9 cellular contexts compared by ENCODE assay signal in genomic region chr17:4900231-4901107, GRCh38. TPM values are rescaled to one million over a fixed set of nuclear protein-coding genes. Genes with fewer than 3 reads are reported as not detected.
DNase-seq lines count a peak whose midpoint lies in the region; ATAC-seq and TF ChIP-seq lines count a peak whose summit lies in the region.
"Had no signal": no experiment of that assay in that cellular context is flagged by ENCODE, and none has a peak within 500 bp of the region (broad histone marks: within the 10 kb centered on the region; RNA-seq: fewer than 3 reads in every experiment).

No MANE protein-coding gene starts in this region.

- peak in 1 of 2 donors; percentile 6 for ATAC-seq in activated naive CD4-positive, alpha-beta T cell treated with anti-CD3 and anti-CD28 coated beads, Interleukin-2, amount 50 U/mL, for 72 hours
- no peak for ATAC-seq in GM21390 (IDR thresholded peaks at IDR 0.05; ENCODE audit: unreplicated experiment)
- ATAC-seq in GM21515 (IDR thresholded peaks at IDR 0.05; ENCODE audit: unreplicated experiment), result no peak
- no peak for ATAC-seq in GM19467 (IDR thresholded peaks at IDR 0.05; ENCODE audit: unreplicated experiment)

- H3K36me3 Mint-ChIP-seq in activated naive CD4-positive, alpha-beta T cell treated with anti-CD3 and anti-CD28 coated beads, Interleukin-2, amount 50 U/mL, for 72 hours, result no peaks in the 10 kb centered on the region

- no peaks in the 10 kb centered on the region for H3K27me3 ChIP-seq in OCI-LY1 (ENCODE audit: insufficient read depth, low read length)

- no peak overlapping the region; the same call in 1 of the 2 replicates for H2AFZ ChIP-seq in OCI-LY1 (ENCODE audit: low read length)

- H3K36me3 ChIP-seq in OCI-LY1 (ENCODE audit: insufficient read depth, low read length), result peaks cover 14% of the 10 kb centered on the region

- H3K27ac ChIP-seq in OCI-LY1 (ENCODE audit: low read depth, low read length, poor library complexity, severe bottlenecking), result no peak overlapping the region

- H3K9ac ChIP-seq in OCI-LY1 (ENCODE audit: low read length), result peak overlapping the region; percentile 35; the same call in 1 of the 2 replicates

- H3K4me1 ChIP-seq in OCI-LY1 (ENCODE audit: insufficient read depth, low read length, severe bottlenecking), result peaks cover 35% of the 10 kb centered on the region

- no peaks in the 10 kb centered on the region for H4K20me1 ChIP-seq in OCI-LY1 (ENCODE audit: insufficient read depth, low read length)

- H3K4me3 ChIP-seq in OCI-LY1 (ENCODE audit: low read depth, low read length, poor library complexity, severe bottlenecking), result peak overlapping the region; percentile 58

- H3K27ac Mint-ChIP-seq in activated naive CD4-positive, alpha-beta T cell treated with anti-CD3 and anti-CD28 coated beads, Interleukin-2, amount 50 U/mL, for 72 hours, result peak overlapping the region; percentile 85 to 95

- TF ChIP-seq CTCF in OCI-LY1 (IDR thresholded peaks at IDR 0.05; ENCODE audit: low read length), result no peak

- H3K9me3 ChIP-seq in OCI-LY1 (ENCODE audit: low read length), result no peaks in the 10 kb centered on the region

- H3F3A ChIP-seq in OCI-LY1 (ENCODE audit: insufficient read depth, low read length), result no peaks in the 10 kb centered on the region

- no peaks in the 10 kb centered on the region for H3K79me2 ChIP-seq in OCI-LY1 (ENCODE audit: insufficient read depth, low read length)

- no peaks in the 10 kb centered on the region for H3K9me3 Mint-ChIP-seq in activated naive CD4-positive, alpha-beta T cell treated with anti-CD3 and anti-CD28 coated beads, Interleukin-2, amount 50 U/mL, for 72 hours

- H3K4me2 ChIP-seq in OCI-LY1 (ENCODE audit: low read length), result peak overlapping the region; percentile 76

- peak in 1 of 2 donors; percentile 35 for DNase-seq in activated naive CD4-positive, alpha-beta T cell treated with anti-CD3 and anti-CD28 coated beads, Interleukin-2, amount 50 U/mL, for 72 hours (ENCODE audit: low spot score in 2 of 2)
- DNase-seq in islet precursor cell (peak; percentile 84), SIG-M5 treated with dmso at 0.1 percent for 504 hours (lab: John Stamatoyannopoulos, UW; ENCODE audit: unreplicated experiment) (no peak)
- DNase-seq in stimulated activated naive CD4-positive, alpha-beta T cell treated with Interleukin-2 at 50 U/mL for 16 hours (lab: John Stamatoyannopoulos, UW), result peak; percentile 40

- H3K9me2 ChIP-seq in OCI-LY1 (ENCODE audit: low read depth, low read length), result no peaks in the 10 kb centered on the region

RNA-seq across cellular contexts. Expression of gene C17orf107, which starts 1.1 kb away (rescaled TPM):
- 1 to 10 TPM in 1 of 2 donors, under 1 TPM in 1; 0.59 to 2.9 TPM for total RNA-seq in activated naive CD4-positive, alpha-beta T cell treated with anti-CD3 and anti-CD28 coated beads, Interleukin-2, amount 50 U/mL, for 72 hours

RNA-seq across cellular contexts. Expression of gene CHRNE, which starts 2.4 kb away (rescaled TPM):
- total RNA-seq in activated naive CD4-positive, alpha-beta T cell treated with anti-CD3 and anti-CD28 coated beads, Interleukin-2, amount 50 U/mL, for 72 hours, result under 1 TPM in 1 of 2 donors, not detected in 1; 0.27 TPM

RNA-seq across cellular contexts. Expression of gene GP1BA, which starts 31.6 kb away (rescaled TPM):
- total RNA-seq in activated naive CD4-positive, alpha-beta T cell treated with anti-CD3 and anti-CD28 coated beads, Interleukin-2, amount 50 U/mL, for 72 hours, result not detected
- total RNA-seq: pulmonary artery endothelial cell had no signal

RNA-seq across cellular contexts. Expression of gene SLC25A11, which starts 39.4 kb away (rescaled TPM):
- total RNA-seq in activated naive CD4-positive, alpha-beta T cell treated with anti-CD3 and anti-CD28 coated beads, Interleukin-2, amount 50 U/mL, for 72 hours, result 10 to 100 TPM; 69.4 to 89.1 TPM

RNA-seq across cellular contexts. Expression of gene RNF167, which starts 39.6 kb away (rescaled TPM):
- 100 to 1,000 TPM; 188 to 241 TPM for total RNA-seq in activated naive CD4-positive, alpha-beta T cell treated with anti-CD3 and anti-CD28 coated beads, Interleukin-2, amount 50 U/mL, for 72 hours
